ENCODE assay signal across 8 cellular contexts in genomic region chr3:4474683-4475490, GRCh38. TPM values are rescaled to one million over a fixed set of nuclear protein-coding genes. Genes with fewer than 3 reads are reported as not detected.
DNase-seq lines count a peak whose midpoint lies in the region; ATAC-seq and TF ChIP-seq lines count a peak whose summit lies in the region.

No MANE protein-coding gene starts in this region.

- no peaks in the 10 kb centered on the region for H3K27me3 ChIP-seq in left ventricle myocardium inferior (ENCODE audit: low read depth)
- H3K27me3 ChIP-seq in tibial artery = no peaks in the 10 kb centered on the region

- no peak overlapping the region for H3K27ac Mint-ChIP-seq in WTC11
- H3K27ac Mint-ChIP-seq in endothelial cell (ENCODE audit: unreplicated experiment) = no peak overlapping the region

- intact Hi-C loops in left ventricle myocardium inferior (cut with micrococcal nuclease) (no loop called here), tibial artery (cut with DNase I; ENCODE audit: low total_unique reads) (loop anchor here (5.0 to 10.0 kb wide), 2 partner anchors 48 to 120 kb away; no protein-coding TSS in a partner anchor)

- H3K36me3 Mint-ChIP-seq in WTC11 (no peaks in the 10 kb centered on the region), endothelial cell (ENCODE audit: low read depth, unreplicated experiment) (no peaks in the 10 kb centered on the region)

- DNase-seq in stimulated activated CD4-positive, alpha-beta T cell treated with anti-CD3 and anti-CD28 coated beads, Interleukin-15, amount 100 ng/mL, for 24 hours = peak; percentile 51
- no peak for DNase-seq in stimulated activated CD4-positive, alpha-beta T cell treated with anti-CD3 and anti-CD28 coated beads, Interleukin-4, amount 100 ng/mL, for 1 hour
- DNase-seq in WTC11 (ENCODE audit: low spot score) (no peak), left ventricle myocardium inferior (peak; percentile 26), tibial artery (peak; percentile 57 to 88), endothelial cell (ENCODE audit: low spot score) (no peak), cerebellar cortex (ENCODE audit: low spot score) (no peak)

- POLR2A ChIA-PET in WTC11 (lab: Charles Lee) = interaction anchor here (1.0 kb wide), 1 partner anchor 18 kb away, joined by 7 read pairs; the partner anchor contains the start of gene ITPR1

- peaks cover 17% of the 10 kb centered on the region for H3K27me3 Mint-ChIP-seq in WTC11 (ENCODE audit: low read depth)
- peaks cover 1% of the 10 kb centered on the region for H3K27me3 Mint-ChIP-seq in endothelial cell (ENCODE audit: unreplicated experiment)

- peaks cover 4% of the 10 kb centered on the region for H3K4me1 Mint-ChIP-seq in WTC11
- H3K4me1 Mint-ChIP-seq in endothelial cell (ENCODE audit: unreplicated experiment) = peaks cover 17% of the 10 kb centered on the region

- H3K4me3 Mint-ChIP-seq in WTC11 = no peak overlapping the region
- no peak overlapping the region for H3K4me3 Mint-ChIP-seq in endothelial cell (ENCODE audit: unreplicated experiment)

- H3K36me3 ChIP-seq in left ventricle myocardium inferior (no peaks in the 10 kb centered on the region), tibial artery (no peaks in the 10 kb centered on the region)

- TF ChIP-seq CTCF in WTC11 (IDR thresholded peaks at IDR 0.05) = no peak
- no peak for TF ChIP-seq CTCF in left ventricle myocardium inferior (IDR thresholded peaks at IDR 0.05; ENCODE audit: borderline replicate concordance)
- TF ChIP-seq CTCF in tibial artery (IDR thresholded peaks at IDR 0.05) = no peak
- no peak for TF ChIP-seq CTCF in endothelial cell (IDR thresholded peaks at IDR 0.05; ENCODE audit: unreplicated experiment)

- peak; percentile 64 for ATAC-seq in HG03432 (IDR thresholded peaks at IDR 0.05; ENCODE audit: unreplicated experiment)
- ATAC-seq in WTC11 = peak; percentile 66

- peaks cover 16% of the 10 kb centered on the region for H3K4me1 ChIP-seq in left ventricle myocardium inferior
- peaks cover 0 to 14% (median 10%) of the 10 kb centered on the region in 4 donors for H3K4me1 ChIP-seq in tibial artery

- H3K9me3 ChIP-seq in left ventricle myocardium inferior (replicated peaks) (no peaks in the 10 kb centered on the region), tibial artery (no peaks in the 10 kb centered on the region)

- CTCF ChIA-PET in WTC11 (lab: Charles Lee) = interaction anchor here (0.8 to 1.1 kb wide), 2 partner anchors 159 to 237 kb away, joined by 3 read pairs; no protein-coding TSS in a partner anchor

- no peak overlapping the region for H3K4me3 ChIP-seq in left ventricle myocardium inferior
- no peak overlapping the region for H3K4me3 ChIP-seq in tibial artery

- H3K9me3 Mint-ChIP-seq in WTC11 = no peaks in the 10 kb centered on the region
- no peaks in the 10 kb centered on the region for H3K9me3 Mint-ChIP-seq in endothelial cell (ENCODE audit: unreplicated experiment)

- H3K27ac ChIP-seq in left ventricle myocardium inferior (replicated peaks) (peak overlapping the region; percentile 63), tibial artery (peak overlapping the region; percentile 63 to 78)

TF ChIP-seq in WTC11, 78 proteins besides CTCF, POLR2A, EP300 and RAD21 (continues in another document):
- TF ChIP-seq ZNF232 (CRISPR knock-in tag; IDR thresholded peaks at IDR 0.05) = no peak
- TF ChIP-seq E2F1 (CRISPR knock-in tag; IDR thresholded peaks at IDR 0.05) = no peak
- TF ChIP-seq HMGA2 (CRISPR knock-in tag; IDR thresholded peaks at IDR 0.05) = no peak
- TF ChIP-seq ESRRA (CRISPR knock-in tag; IDR thresholded peaks at IDR 0.05; ENCODE audit: borderline replicate concordance) = no peak
- TF ChIP-seq, protein P1, sequence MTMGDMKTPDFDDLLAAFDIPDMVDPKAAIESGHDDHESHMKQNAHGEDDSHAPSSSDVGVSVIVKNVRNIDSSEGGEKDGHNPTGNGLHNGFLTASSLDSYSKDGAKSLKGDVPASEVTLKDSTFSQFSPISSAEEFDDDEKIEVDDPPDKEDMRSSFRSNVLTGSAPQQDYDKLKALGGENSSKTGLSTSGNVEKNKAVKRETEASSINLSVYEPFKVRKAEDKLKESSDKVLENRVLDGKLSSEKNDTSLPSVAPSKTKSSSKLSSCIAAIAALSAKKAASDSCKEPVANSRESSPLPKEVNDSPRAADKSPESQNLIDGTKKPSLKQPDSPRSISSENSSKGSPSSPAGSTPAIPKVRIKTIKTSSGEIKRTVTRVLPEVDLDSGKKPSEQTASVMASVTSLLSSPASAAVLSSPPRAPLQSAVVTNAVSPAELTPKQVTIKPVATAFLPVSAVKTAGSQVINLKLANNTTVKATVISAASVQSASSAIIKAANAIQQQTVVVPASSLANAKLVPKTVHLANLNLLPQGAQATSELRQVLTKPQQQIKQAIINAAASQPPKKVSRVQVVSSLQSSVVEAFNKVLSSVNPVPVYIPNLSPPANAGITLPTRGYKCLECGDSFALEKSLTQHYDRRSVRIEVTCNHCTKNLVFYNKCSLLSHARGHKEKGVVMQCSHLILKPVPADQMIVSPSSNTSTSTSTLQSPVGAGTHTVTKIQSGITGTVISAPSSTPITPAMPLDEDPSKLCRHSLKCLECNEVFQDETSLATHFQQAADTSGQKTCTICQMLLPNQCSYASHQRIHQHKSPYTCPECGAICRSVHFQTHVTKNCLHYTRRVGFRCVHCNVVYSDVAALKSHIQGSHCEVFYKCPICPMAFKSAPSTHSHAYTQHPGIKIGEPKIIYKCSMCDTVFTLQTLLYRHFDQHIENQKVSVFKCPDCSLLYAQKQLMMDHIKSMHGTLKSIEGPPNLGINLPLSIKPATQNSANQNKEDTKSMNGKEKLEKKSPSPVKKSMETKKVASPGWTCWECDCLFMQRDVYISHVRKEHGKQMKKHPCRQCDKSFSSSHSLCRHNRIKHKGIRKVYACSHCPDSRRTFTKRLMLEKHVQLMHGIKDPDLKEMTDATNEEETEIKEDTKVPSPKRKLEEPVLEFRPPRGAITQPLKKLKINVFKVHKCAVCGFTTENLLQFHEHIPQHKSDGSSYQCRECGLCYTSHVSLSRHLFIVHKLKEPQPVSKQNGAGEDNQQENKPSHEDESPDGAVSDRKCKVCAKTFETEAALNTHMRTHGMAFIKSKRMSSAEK (CRISPR knock-in tag; IDR thresholded peaks at IDR 0.05; ENCODE audit: borderline replicate concordance) = no peak
- TF ChIP-seq, protein P2, sequence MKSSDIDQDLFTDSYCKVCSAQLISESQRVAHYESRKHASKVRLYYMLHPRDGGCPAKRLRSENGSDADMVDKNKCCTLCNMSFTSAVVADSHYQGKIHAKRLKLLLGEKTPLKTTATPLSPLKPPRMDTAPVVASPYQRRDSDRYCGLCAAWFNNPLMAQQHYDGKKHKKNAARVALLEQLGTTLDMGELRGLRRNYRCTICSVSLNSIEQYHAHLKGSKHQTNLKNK (CRISPR knock-in tag; IDR thresholded peaks at IDR 0.05) = no peak
- TF ChIP-seq MLX (CRISPR knock-in tag; IDR thresholded peaks at IDR 0.05) = no peak
- TF ChIP-seq, protein P3, sequence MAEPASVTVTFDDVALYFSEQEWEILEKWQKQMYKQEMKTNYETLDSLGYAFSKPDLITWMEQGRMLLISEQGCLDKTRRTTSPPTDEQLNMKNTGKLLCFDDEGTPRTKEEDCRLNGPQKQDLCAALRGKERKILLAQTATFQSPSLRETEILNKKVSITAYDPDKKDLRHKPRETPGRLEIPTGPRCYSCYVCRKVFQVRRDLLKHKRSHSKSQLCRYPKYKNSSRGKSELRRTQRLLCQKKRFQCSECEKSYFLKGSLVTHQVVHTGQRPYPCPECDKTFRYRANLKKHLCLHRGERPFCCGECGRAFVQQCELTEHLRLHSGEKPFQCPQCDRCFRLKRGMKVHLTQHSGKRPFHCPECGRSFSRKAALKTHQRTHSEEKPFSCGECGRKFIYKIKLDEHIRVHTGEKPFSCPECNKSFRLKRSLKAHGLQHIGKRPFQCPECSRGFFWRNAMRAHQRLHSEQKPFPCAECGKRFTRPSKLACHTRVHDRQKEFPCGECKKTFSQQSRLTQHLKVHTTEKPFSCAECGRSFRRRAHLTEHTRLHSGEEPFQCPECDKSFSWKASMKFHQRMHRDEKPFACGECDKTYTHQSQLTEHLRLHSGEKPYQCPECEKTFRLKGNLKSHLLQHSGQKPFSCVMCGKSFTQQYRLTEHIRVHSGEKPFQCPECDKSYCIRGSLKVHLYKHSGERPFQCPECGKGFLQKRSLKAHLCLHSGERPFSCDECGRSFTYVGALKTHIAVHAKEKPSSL (CRISPR knock-in tag; conservative IDR thresholded peaks at IDR 0.05) = no peak
- no peak for TF ChIP-seq SMAD4 (CRISPR knock-in tag; IDR thresholded peaks at IDR 0.05)
- TF ChIP-seq, protein P4, sequence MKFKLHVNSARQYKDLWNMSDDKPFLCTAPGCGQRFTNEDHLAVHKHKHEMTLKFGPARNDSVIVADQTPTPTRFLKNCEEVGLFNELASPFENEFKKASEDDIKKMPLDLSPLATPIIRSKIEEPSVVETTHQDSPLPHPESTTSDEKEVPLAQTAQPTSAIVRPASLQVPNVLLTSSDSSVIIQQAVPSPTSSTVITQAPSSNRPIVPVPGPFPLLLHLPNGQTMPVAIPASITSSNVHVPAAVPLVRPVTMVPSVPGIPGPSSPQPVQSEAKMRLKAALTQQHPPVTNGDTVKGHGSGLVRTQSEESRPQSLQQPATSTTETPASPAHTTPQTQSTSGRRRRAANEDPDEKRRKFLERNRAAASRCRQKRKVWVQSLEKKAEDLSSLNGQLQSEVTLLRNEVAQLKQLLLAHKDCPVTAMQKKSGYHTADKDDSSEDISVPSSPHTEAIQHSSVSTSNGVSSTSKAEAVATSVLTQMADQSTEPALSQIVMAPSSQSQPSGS (CRISPR knock-in tag; IDR thresholded peaks at IDR 0.05; ENCODE audit: borderline replicate concordance, low read depth) = no peak
- no peak for TF ChIP-seq MXD4 (CRISPR knock-in tag; IDR thresholded peaks at IDR 0.05; ENCODE audit: borderline replicate concordance)

RNA-seq across cellular contexts. Expression of gene SUMF1, which starts 7.8 kb away (rescaled TPM):
- 10.2 to 11.0 TPM (median 10.4 TPM) in 3 replicates for total RNA-seq in WTC11 (2021)
- total RNA-seq in left ventricle myocardium inferior = 8.6 TPM
- 17.5 TPM for total RNA-seq in endothelial cell (ENCODE audit: unreplicated experiment)

RNA-seq across cellular contexts. Expression of gene ITPR1, which starts 18.3 kb away (rescaled TPM):
- total RNA-seq in WTC11 (2021) = 10.3 to 11.8 TPM (median 11.6 TPM) in 3 replicates
- total RNA-seq in left ventricle myocardium inferior = 29.0 TPM
- total RNA-seq in endothelial cell (ENCODE audit: unreplicated experiment) = 53.1 TPM

Comparison
In these comparisons a context has a peak if more than half of its experiments do, and no peak if none do; other contexts are left out.
1. DNase-seq: peak in stimulated activated CD4-positive, alpha-beta T cell treated with anti-CD3 and anti-CD28 coated beads, Interleukin-15, amount 100 ng/mL, for 24 hours (single experiment), left ventricle myocardium inferior (single experiment) and tibial artery (2 of 2); none in stimulated activated CD4-positive, alpha-beta T cell treated with anti-CD3 and anti-CD28 coated beads, Interleukin-4, amount 100 ng/mL, for 1 hour (single experiment), WTC11 (single experiment), endothelial cell (single experiment) and cerebellar cortex (single experiment).